13 cellular contexts compared by ENCODE assay signal in the genomic region with DNA sequence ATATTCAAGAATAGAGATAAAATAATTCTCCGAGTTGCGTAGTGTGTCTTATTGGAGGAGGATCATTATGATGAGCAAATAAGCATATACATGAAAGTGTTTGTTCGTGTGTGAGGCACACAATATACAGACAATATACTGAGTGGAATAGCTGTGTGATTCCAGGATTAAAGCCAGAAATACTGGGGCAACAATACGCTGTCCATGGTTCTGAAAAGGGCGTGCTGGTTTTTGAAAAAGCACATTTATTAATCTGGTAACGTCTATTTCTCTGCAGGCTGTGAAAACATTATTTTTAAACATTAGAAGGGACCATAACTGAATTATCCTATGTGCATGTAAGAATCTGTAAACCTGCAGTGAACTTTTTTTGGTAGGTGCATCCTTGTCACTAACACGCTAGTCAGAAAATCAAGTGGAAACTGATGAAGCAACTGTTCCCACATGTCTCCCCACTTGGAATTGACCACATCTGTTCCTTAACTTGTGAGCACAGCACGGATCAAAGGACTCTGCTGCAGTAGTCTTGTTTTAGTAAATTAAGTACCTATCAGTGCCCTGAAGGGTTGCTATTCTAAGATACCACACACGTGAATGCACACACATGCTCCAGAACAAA.
A peak's percentile ranks its signal among the peaks of the same experiment; 100 is the strongest.
DNase-seq lines count a peak whose midpoint lies in the region; ATAC-seq and TF ChIP-seq lines count a peak whose summit lies in the region.
"Had no signal": no experiment of that assay in that cellular context is flagged by ENCODE, and none has a peak within 500 bp of the region (broad histone marks: within the 10 kb centered on the region; RNA-seq: fewer than 3 reads in every experiment).

No MANE protein-coding gene starts in this region.

- H3K27ac Mint-ChIP-seq in activated naive CD4-positive, alpha-beta T cell treated with anti-CD3 and anti-CD28 coated beads for 36 hours = no peak overlapping the region
- no peak overlapping the region for H3K27ac Mint-ChIP-seq in T-cell
- H3K27ac Mint-ChIP-seq: activated naive CD8-positive, alpha-beta T cell treated with anti-CD3 and anti-CD28 coated beads, Interleukin-2, amount 50 U/mL, for 24 hours; HFFc6 had no signal

- intact Hi-C loops in activated naive CD4-positive, alpha-beta T cell treated with anti-CD3 and anti-CD28 coated beads for 36 hours (cut with micrococcal nuclease) = no loop called here
- intact Hi-C loops in thyroid gland (cut with DNase I) = no loop called here

- peaks cover 2% of the 10 kb centered on the region for H3K9me3 Mint-ChIP-seq in activated naive CD4-positive, alpha-beta T cell treated with anti-CD3 and anti-CD28 coated beads for 36 hours
- H3K9me3 Mint-ChIP-seq in T-cell = peaks cover 0 to 5% (median 0%) of the 10 kb centered on the region in 3 donors
- H3K9me3 Mint-ChIP-seq: activated naive CD8-positive, alpha-beta T cell treated with anti-CD3 and anti-CD28 coated beads, Interleukin-2, amount 50 U/mL, for 24 hours had no signal

- H3K4me1 Mint-ChIP-seq in activated naive CD4-positive, alpha-beta T cell treated with anti-CD3 and anti-CD28 coated beads for 36 hours (ENCODE audit: low read depth) = no peaks in the 10 kb centered on the region
- H3K4me1 Mint-ChIP-seq in T-cell = no peaks in the 10 kb centered on the region
- H3K4me1 Mint-ChIP-seq: activated naive CD8-positive, alpha-beta T cell treated with anti-CD3 and anti-CD28 coated beads, Interleukin-2, amount 50 U/mL, for 24 hours had no signal

- H3K9me3 ChIP-seq in SJCRH30 (replicated peaks) = no peaks in the 10 kb centered on the region
- no peaks in the 10 kb centered on the region for H3K9me3 ChIP-seq in thyroid gland

- H3K4me1 ChIP-seq in SJCRH30 = no peaks in the 10 kb centered on the region
- no peaks in the 10 kb centered on the region for H3K4me1 ChIP-seq in thyroid gland

- POLR2A ChIA-PET in T-cell (lab: Charles Lee) = no interaction called here

- CTCF ChIA-PET in activated naive CD4-positive, alpha-beta T cell treated with anti-CD3 and anti-CD28 coated beads for 36 hours (lab: Charles Lee) = no interaction called here
- CTCF ChIA-PET in T-cell (lab: Charles Lee) = no interaction called here

- H3K36me3 ChIP-seq in SJCRH30 (no peaks in the 10 kb centered on the region), thyroid gland (no peaks in the 10 kb centered on the region)

- no peaks in the 10 kb centered on the region for H3K27me3 ChIP-seq in SJCRH30
- no peaks in the 10 kb centered on the region for H3K27me3 ChIP-seq in thyroid gland

- no peak for ATAC-seq in T-cell (replicated peaks in 1 of 4)
- ATAC-seq: activated naive CD8-positive, alpha-beta T cell treated with anti-CD3 and anti-CD28 coated beads, Interleukin-2, amount 50 U/mL, for 24 hours had no signal

- no peaks in the 10 kb centered on the region for H3K36me3 Mint-ChIP-seq in activated naive CD4-positive, alpha-beta T cell treated with anti-CD3 and anti-CD28 coated beads for 36 hours (ENCODE audit: low read depth)
- no peaks in the 10 kb centered on the region for H3K36me3 Mint-ChIP-seq in T-cell

- no peak overlapping the region for H3K4me3 ChIP-seq in SJCRH30
- no peak overlapping the region for H3K4me3 ChIP-seq in fibroblast of pulmonary artery (replicated peaks; ENCODE audit: low read depth, low read length)
- H3K4me3 ChIP-seq in thyroid gland (replicated peaks in 1 of 3) = no peak overlapping the region

- TF ChIP-seq CTCF in fibroblast of pulmonary artery (IDR thresholded peaks at IDR 0.05; ENCODE audit: low read length, missing control alignments) = no peak
- no peak for TF ChIP-seq CTCF in thyroid gland (IDR thresholded peaks at IDR 0.05)

- H3K4me3 Mint-ChIP-seq in activated naive CD4-positive, alpha-beta T cell treated with anti-CD3 and anti-CD28 coated beads for 36 hours = no peak overlapping the region
- H3K4me3 Mint-ChIP-seq in T-cell = no peak overlapping the region
- H3K4me3 Mint-ChIP-seq: activated naive CD8-positive, alpha-beta T cell treated with anti-CD3 and anti-CD28 coated beads, Interleukin-2, amount 50 U/mL, for 24 hours; HFFc6 had no signal

- H3K27me3 Mint-ChIP-seq in activated naive CD4-positive, alpha-beta T cell treated with anti-CD3 and anti-CD28 coated beads for 36 hours (ENCODE audit: low read depth) = peaks cover 2% of the 10 kb centered on the region
- no peaks in the 10 kb centered on the region for H3K27me3 Mint-ChIP-seq in T-cell
- H3K27me3 Mint-ChIP-seq: activated naive CD8-positive, alpha-beta T cell treated with anti-CD3 and anti-CD28 coated beads, Interleukin-2, amount 50 U/mL, for 24 hours had no signal

- no peak for TF ChIP-seq POLR2A in thyroid gland (IDR thresholded peaks at IDR 0.05)

- WGBS in thyroid gland, 2 donors = 44% methylated on average over 9 of the region's 9 CpGs

- H3K27ac ChIP-seq in SJCRH30 (no peak overlapping the region), thyroid gland (no peak overlapping the region)

- peak; percentile 9 for DNase-seq in activated naive CD4-positive, alpha-beta T cell treated with anti-CD3 and anti-CD28 coated beads for 36 hours
- no peak for DNase-seq in activated naive CD4-positive, alpha-beta T cell (lab: John Stamatoyannopoulos, UW)
- DNase-seq in SJCRH30 = peak; percentile 16 to 49
- peak; percentile 39 for DNase-seq in fibroblast of pulmonary artery (ENCODE audit: low read depth)
- peak; percentile 13 to 46 for DNase-seq in thyroid gland
- no peak for DNase-seq in DMS79 (lab: John Stamatoyannopoulos, UW)
- DNase-seq in NCI-H187 treated with DMSO at 0.1 percent for 48 hours (lab: John Stamatoyannopoulos, UW) = no peak
- no peak for DNase-seq in T-cell
- DNase-seq: activated CD4-positive, alpha-beta T cell treated with anti-CD3 and anti-CD28 coated beads, Interleukin-2, amount 50 U/mL, for 1 hour; activated naive CD8-positive, alpha-beta T cell treated with anti-CD3 and anti-CD28 coated beads, Interleukin-2, amount 50 U/mL, for 24 hours; HFFc6; islet precursor cell; stimulated activated CD4-positive, alpha-beta T cell treated with anti-CD3 and anti-CD28 coated beads, Interleukin-4, amount 100 ng/mL, for 1 hour had no signal

Comparison
In these comparisons a context has a peak if more than half of its experiments do, and no peak if none do; other contexts are left out.
1. DNase-seq: peak in activated naive CD4-positive, alpha-beta T cell treated with anti-CD3 and anti-CD28 coated beads for 36 hours (single experiment), SJCRH30 (2 of 2), fibroblast of pulmonary artery (single experiment) and thyroid gland (2 of 2); none in activated naive CD4-positive, alpha-beta T cell (0 of 4), DMS79 (single experiment), NCI-H187 treated with DMSO at 0.1 percent for 48 hours (single experiment) and T-cell (0 of 34).